ENCODE assay signal across 21 cellular contexts in the genomic region with DNA sequence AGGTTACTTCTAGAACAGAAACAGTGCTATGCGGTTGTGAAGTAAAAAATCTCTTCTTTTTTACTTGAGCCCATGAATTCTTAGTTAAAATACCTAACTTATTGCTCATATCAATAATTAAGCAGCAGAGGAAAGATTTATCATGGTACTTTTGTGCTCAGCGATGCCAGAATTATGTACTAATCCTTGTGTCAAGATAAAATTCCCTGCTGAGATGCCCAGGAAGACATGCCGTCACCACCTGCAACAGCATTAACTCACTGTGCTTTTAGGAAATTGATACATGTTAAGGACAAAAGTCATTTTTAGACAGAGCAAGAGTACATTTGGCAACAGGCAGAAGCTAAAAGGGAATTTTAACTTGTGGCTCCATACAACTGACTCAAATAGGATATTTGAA.
DNase-seq lines count a peak whose midpoint lies in the region; TF ChIP-seq lines count a peak whose summit lies in the region.
"Had no signal": no experiment of that assay in that cellular context is flagged by ENCODE, and none has a peak within 500 bp of the region (broad histone marks: within the 10 kb centered on the region; RNA-seq: fewer than 3 reads in every experiment).

No MANE protein-coding gene starts in this region.

- DNase-seq in EL (peak; percentile 11), NCI-H446 treated with DMSO at 0.1 percent for 48 hours (lab: John Stamatoyannopoulos, UW) (peak; percentile 47), epithelial cell of esophagus (ENCODE audit: low read depth) (peak; percentile 14), SW 1271 (lab: John Stamatoyannopoulos, UW) (no peak), NCI-H1694 treated with DMSO at 0.1 percent for 48 hours (lab: John Stamatoyannopoulos, UW) (no peak)
- no peak for DNase-seq in activated effector memory CD4-positive, alpha-beta T cell treated with anti-CD3 and anti-CD28 coated beads, Interleukin-2, amount 50 U/mL, for 16 hours
- DNase-seq: activated CD4-positive, alpha-beta T cell treated with anti-CD3 and anti-CD28 coated beads, Interleukin-2, amount 50 U/mL, for 4 hours; activated naive CD4-positive, alpha-beta T cell treated with Interleukin-2 at 50 U/mL for 16 hours; activated T-cell treated with anti-CD3 and anti-CD28 coated beads for 4 hours; Caco-2; KG1; naive thymus-derived CD4-positive, alpha-beta T cell; posterior cingulate gyrus; stimulated activated CD4-positive, alpha-beta T cell treated with anti-CD3 and anti-CD28 coated beads, Interleukin-4, amount 100 ng/mL, for 4 hours; WERI-Rb-1 had no signal

- H3K4me1 Mint-ChIP-seq in nephron: peaks cover 43% of the 10 kb centered on the region
- H3K4me1 Mint-ChIP-seq: B cell had no signal

- H3K9me3 Mint-ChIP-seq in nephron: peaks cover 26% of the 10 kb centered on the region

- no peak overlapping the region for H3K4me3 ChIP-seq in epithelial cell of esophagus (ENCODE audit: low read length)
- H3K4me3 ChIP-seq: skin epidermis, vagina had no signal

- peak overlapping the region; percentile 74 to 85 (median 74) for H3K27ac Mint-ChIP-seq in nephron
- H3K27ac Mint-ChIP-seq: B cell; dendritic cell treated with granulocyte-macrophage colony-stimulating factor and Interleukin-4, amounts not matched to agents 40 ng/mL and 50 ng/mL, for 4 days; naive thymus-derived CD4-positive, alpha-beta T cell; T-helper 1 cell treated with Interleukin-12 subunit alpha and Interleukin-12 subunit beta and Interleukin-4 antibody, amounts not matched to agents 30 μg/mL and 1 μg/mL, for 36 hours had no signal

- H3K36me3 Mint-ChIP-seq in nephron (ENCODE audit: low read depth): peaks cover 12% of the 10 kb centered on the region

- TF ChIP-seq CTCF in epithelial cell of esophagus (IDR thresholded peaks at IDR 0.05; ENCODE audit: insufficient read depth, low read depth, low read length, missing control alignments) (no peak), nephron (IDR thresholded peaks at IDR 0.05; ENCODE audit: unreplicated experiment in 3 of 3) (no peak)

- H3K4me3 Mint-ChIP-seq in nephron: no peak overlapping the region
- H3K4me3 Mint-ChIP-seq: B cell; dendritic cell treated with granulocyte-macrophage colony-stimulating factor and Interleukin-4, amounts not matched to agents 40 ng/mL and 50 ng/mL, for 4 days; naive thymus-derived CD4-positive, alpha-beta T cell; T-helper 1 cell treated with Interleukin-12 subunit alpha and Interleukin-12 subunit beta and Interleukin-4 antibody, amounts not matched to agents 30 μg/mL and 1 μg/mL, for 36 hours had no signal

- no peaks in the 10 kb centered on the region for H3K27me3 Mint-ChIP-seq in nephron (ENCODE audit: low read depth)
- H3K27me3 Mint-ChIP-seq: B cell; dendritic cell treated with granulocyte-macrophage colony-stimulating factor and Interleukin-4, amounts not matched to agents 40 ng/mL and 50 ng/mL, for 4 days had no signal

Comparison
In these comparisons a context has a peak if more than half of its experiments do, and no peak if none do; other contexts are left out.
1. DNase-seq: peak in EL (single experiment), NCI-H446 treated with DMSO at 0.1 percent for 48 hours (single experiment) and epithelial cell of esophagus (single experiment); none in SW 1271 (0 of 2), activated effector memory CD4-positive, alpha-beta T cell treated with anti-CD3 and anti-CD28 coated beads, Interleukin-2, amount 50 U/mL, for 16 hours (single experiment) and NCI-H1694 treated with DMSO at 0.1 percent for 48 hours (single experiment).